18 cellular contexts compared by ENCODE assay signal in genomic region chr15:100682468-100682867, GRCh38.
DNase-seq lines count a peak whose midpoint lies in the region; ATAC-seq, FAIRE-seq and TF ChIP-seq lines count a peak whose summit lies in the region.
"Had no signal": no experiment of that assay in that cellular context is flagged by ENCODE, and none has a peak within 500 bp of the region (broad histone marks: within the 10 kb centered on the region; RNA-seq: fewer than 3 reads in every experiment).

No MANE protein-coding gene starts in this region.

- FAIRE-seq in GM12878 (lab: Jason Lieb, UNC) = no peak
- FAIRE-seq: HepG2 had no signal

- RAD21 ChIA-PET in GM12878 (lab: Charles Lee; ENCODE audit: unreplicated experiment) = no interaction called here

- H3K4me3 ChIP-seq in NB4 (ENCODE audit: low read depth, low read length) (no peak overlapping the region), GM12878 (no peak overlapping the region), upper lobe of right lung (no peak overlapping the region)

- H3K79me2 ChIP-seq in GM12878 (ENCODE audit: control insufficient read depth, insufficient read depth, low read length) = no peaks in the 10 kb centered on the region

- 9% methylated on average over 4 of the region's 4 CpGs for WGBS in GM12878 (ENCODE audit: insufficient coverage, insufficient replicate concordance, low lambda C conversion rate, missing lambda C conversion rate)

- no peak for TF ChIP-seq RAD21 in GM12878 (IDR thresholded peaks at IDR 0.05; ENCODE audit: insufficient read depth, low read depth, low read length)

- H3K9ac ChIP-seq in GM12878 (ENCODE audit: control insufficient read depth, insufficient read depth, low read length) = no peak overlapping the region

- TF ChIP-seq EP300 in GM12878 (IDR thresholded peaks at IDR 0.05; ENCODE audit: borderline replicate concordance in 1 of 2, control insufficient read depth in 1 of 2, low read depth in 2 of 2, low read length in 2 of 2) = no peak

- H3K9me3 ChIP-seq in GM12878 (replicated peaks; ENCODE audit: control insufficient read depth, insufficient read depth, low read length) (no peaks in the 10 kb centered on the region; the same call in 2 of the 3 replicates), upper lobe of right lung (no peaks in the 10 kb centered on the region)
- H3K9me3 ChIP-seq: BE2C had no signal

- peak; percentile 24 for DNase-seq in GM13976 (ENCODE audit: low spot score)
- peak; percentile 78 for DNase-seq in NB4 (ENCODE audit: low read depth)
- DNase-seq in GM12878 (ENCODE audit: low read depth, low spot score) = no peak
- peak; percentile 15 for DNase-seq in upper lobe of right lung
- no peak for DNase-seq in DMS153 (lab: John Stamatoyannopoulos, UW)
- no peak for DNase-seq in T-helper 2 cell
- DNase-seq in ureter (ENCODE audit: low spot score) = no peak
- DNase-seq: ACHN; BE2C; CD4-positive, alpha-beta memory T cell; DMS79 treated with DMSO at 0.1 percent for 48 hours; GF-D8; GOT3; H7; HFFc6; KBM-7 had no signal

- SMC1A ChIA-PET in GM12878 (lab: Charles Lee; ENCODE audit: uncharacterized antibody, unreplicated experiment) = no interaction called here

- POLR2A ChIA-PET in GM12878 (lab: Charles Lee) = no interaction called here

- no peak for ATAC-seq in GM12878
- ATAC-seq in upper lobe of right lung = no peak
- ATAC-seq: HCT116, HepG2 had no signal

- BruUV-seq in GM12878 (replicated peaks; lab: Mats Ljungman, UMichigan) = no TSS peak

- H3K36me3 ChIP-seq in GM12878 (ENCODE audit: control insufficient read depth in 2 of 2, insufficient read depth in 2 of 2, low read length in 1 of 2) (no peaks in the 10 kb centered on the region), upper lobe of right lung (no peaks in the 10 kb centered on the region)
- H3K36me3 ChIP-seq: BE2C had no signal

- TF ChIP-seq POLR2A in NB4 (IDR thresholded peaks at IDR 0.05; ENCODE audit: extremely low read depth, insufficient read length) (no peak), GM12878 (IDR thresholded peaks at IDR 0.05; ENCODE audit: low read depth, low read length) (no peak)

- intact Hi-C loops in GM12878 (cut with micrococcal nuclease; ENCODE audit: unreplicated experiment) (no loop called here), upper lobe of right lung (cut with DNase I) (no loop called here)

- peaks cover 3% of the 10 kb centered on the region; the same call in 1 of the 2 replicates for H3K4me1 ChIP-seq in GM12878 (ENCODE audit: control insufficient read depth, insufficient read depth, low read length)
- H3K4me1 ChIP-seq in upper lobe of right lung = no peaks in the 10 kb centered on the region
- H3K4me1 ChIP-seq: BE2C had no signal

- no peaks in the 10 kb centered on the region; a peak in 1 of 4 replicates for H3K27me3 ChIP-seq in GM12878 (replicated peaks in 1 of 2; ENCODE audit: control insufficient read depth in 2 of 2, insufficient read depth in 2 of 2, low read length in 1 of 2)
- no peaks in the 10 kb centered on the region for H3K27me3 ChIP-seq in upper lobe of right lung
- H3K27me3 ChIP-seq: BE2C had no signal

- in situ Hi-C loops in GM13976 (cut with MboI; ENCODE audit: low sequenced_read_pairs, unreplicated experiment) = no loop called here
- in situ Hi-C loops in GM12878 (cut with MboI) = no loop called here

- TF ChIP-seq CTCF in GM13976 (IDR thresholded peaks at IDR 0.05; ENCODE audit: borderline replicate concordance, control extremely low read depth, extremely low read depth, insufficient read depth, missing control alignments) (no peak), NB4 (IDR thresholded peaks at IDR 0.05; ENCODE audit: low read depth, low read length) (no peak), GM12878 (IDR thresholded peaks at IDR 0.05 in 2 of 3, conservative IDR thresholded peaks at IDR 0.05 in 1 of 3; ENCODE audit: control insufficient read depth in 2 of 3, extremely low read depth in 1 of 3, insufficient read depth in 1 of 3, low read depth in 3 of 3, low read length in 3 of 3) (no peak), upper lobe of right lung (IDR thresholded peaks at IDR 0.05) (no peak)

- no peak overlapping the region for H3K4me2 ChIP-seq in GM12878 (ENCODE audit: control insufficient read depth, insufficient read depth)

- no peak overlapping the region for H3K27ac ChIP-seq in GM12878 (ENCODE audit: control insufficient read depth, insufficient read depth)
- H3K27ac ChIP-seq in upper lobe of right lung = no peak overlapping the region

- H2AFZ ChIP-seq in GM12878 (ENCODE audit: control insufficient read depth, low read depth, low read length) = no peak overlapping the region

- CTCF ChIA-PET in GM12878 (lab: Yijun Ruan, JAX) = interaction anchor here (1.2 kb wide), 1 partner anchor 190 kb away, joined by 4 read pairs; no protein-coding TSS in a partner anchor

- no peaks in the 10 kb centered on the region for H4K20me1 ChIP-seq in GM12878 (ENCODE audit: control insufficient read depth, insufficient read depth)

TF ChIP-seq in GM12878, 131 proteins besides CTCF, POLR2A, EP300 and RAD21:
- TF ChIP-seq CHD2 (IDR thresholded peaks at IDR 0.05; ENCODE audit: borderline replicate concordance, low read depth, low read length) (no peak), RUNX3 (IDR thresholded peaks at IDR 0.05; ENCODE audit: low read length) (peak; percentile 65)

Comparison
In these comparisons a context has a peak if more than half of its experiments do, and no peak if none do; other contexts are left out.
1. DNase-seq: peak in GM13976 (single experiment), NB4 (single experiment) and upper lobe of right lung (single experiment); none in GM12878 (single experiment), DMS153 (single experiment), T-helper 2 cell (0 of 5) and ureter (single experiment).